ENCODE assay signal across 21 cellular contexts in genomic region chr9:114314256-114314867, GRCh38. TPM values are rescaled to one million over a fixed set of nuclear protein-coding genes. Genes with fewer than 3 reads are reported as not detected.
DNase-seq lines count a peak whose midpoint lies in the region; ATAC-seq and TF ChIP-seq lines count a peak whose summit lies in the region.
"Had no signal": no experiment of that assay in that cellular context is flagged by ENCODE, and none has a peak within 500 bp of the region (broad histone marks: within the 10 kb centered on the region; RNA-seq: fewer than 3 reads in every experiment).

No MANE protein-coding gene starts in this region.

- TF ChIP-seq CTCF in Peyer's patch (IDR thresholded peaks at IDR 0.05) (no peak), epithelial cell of esophagus (IDR thresholded peaks at IDR 0.05; ENCODE audit: insufficient read depth, low read depth, low read length, missing control alignments) (no peak)

- no peaks in the 10 kb centered on the region for H3K36me3 ChIP-seq in Peyer's patch
- H3K36me3 ChIP-seq: lower lobe of right lung, right atrium auricular region, upper lobe of right lung had no signal

- no peaks in the 10 kb centered on the region for H3K9me3 ChIP-seq in Peyer's patch
- H3K9me3 ChIP-seq: A549, lower lobe of right lung, right atrium auricular region, upper lobe of right lung had no signal

- no peaks in the 10 kb centered on the region for H3K9me3 Mint-ChIP-seq in activated T-cell treated with anti-CD3 and anti-CD28 coated beads, Interleukin-2, amount 50 U/mL, for 24 hours
- peaks cover 0 to 6% of the 10 kb centered on the region in 2 donors for H3K9me3 Mint-ChIP-seq in stimulated activated naive B cell treated with anti-CD40 and anti-IgM and Interleukin-4, amounts not matched to agents 10 μg/mL and 1 μg/mL and 100 μg/mL, for 72 hours
- H3K9me3 Mint-ChIP-seq: activated T-helper 17 cell treated with anti-CD3 and anti-CD28 coated beads, Interleukin-2, amount 50 U/mL, for 72 hours; stimulated activated naive CD8-positive, alpha-beta T cell treated with anti-CD3 and anti-CD28 coated beads, Interleukin-15, Interleukin-2, amounts not matched to agents 100 ng/mL and 50 ng/mL, for 24 hours; T-cell had no signal

- H3K27me3 Mint-ChIP-seq in activated T-cell treated with anti-CD3 and anti-CD28 coated beads, Interleukin-2, amount 50 U/mL, for 24 hours = peaks cover 10% of the 10 kb centered on the region
- H3K27me3 Mint-ChIP-seq in stimulated activated naive B cell treated with anti-CD40 and anti-IgM and Interleukin-4, amounts not matched to agents 10 μg/mL and 1 μg/mL and 100 μg/mL, for 72 hours = peaks cover 0 to 6% of the 10 kb centered on the region in 2 donors
- H3K27me3 Mint-ChIP-seq: stimulated activated naive CD8-positive, alpha-beta T cell treated with anti-CD3 and anti-CD28 coated beads, Interleukin-15, Interleukin-2, amounts not matched to agents 100 ng/mL and 50 ng/mL, for 24 hours had no signal

- no peaks in the 10 kb centered on the region for H3K27me3 ChIP-seq in Peyer's patch
- H3K27me3 ChIP-seq: right atrium auricular region, upper lobe of right lung had no signal

- no peak overlapping the region for H3K27ac Mint-ChIP-seq in activated T-cell treated with anti-CD3 and anti-CD28 coated beads, Interleukin-2, amount 50 U/mL, for 24 hours
- H3K27ac Mint-ChIP-seq in stimulated activated naive B cell treated with anti-CD40 and anti-IgM and Interleukin-4, amounts not matched to agents 10 μg/mL and 1 μg/mL and 100 μg/mL, for 72 hours = no peak overlapping the region
- H3K27ac Mint-ChIP-seq: activated T-helper 17 cell treated with anti-CD3 and anti-CD28 coated beads, Interleukin-2, amount 50 U/mL, for 72 hours; stimulated activated naive CD8-positive, alpha-beta T cell treated with anti-CD3 and anti-CD28 coated beads, Interleukin-15, Interleukin-2, amounts not matched to agents 100 ng/mL and 50 ng/mL, for 24 hours; T-cell had no signal

- H3K4me3 Mint-ChIP-seq in activated T-cell treated with anti-CD3 and anti-CD28 coated beads, Interleukin-2, amount 50 U/mL, for 24 hours = no peak overlapping the region
- H3K4me3 Mint-ChIP-seq in stimulated activated naive B cell treated with anti-CD40 and anti-IgM and Interleukin-4, amounts not matched to agents 10 μg/mL and 1 μg/mL and 100 μg/mL, for 72 hours = no peak overlapping the region
- H3K4me3 Mint-ChIP-seq: activated T-helper 17 cell treated with anti-CD3 and anti-CD28 coated beads, Interleukin-2, amount 50 U/mL, for 72 hours; stimulated activated naive CD8-positive, alpha-beta T cell treated with anti-CD3 and anti-CD28 coated beads, Interleukin-15, Interleukin-2, amounts not matched to agents 100 ng/mL and 50 ng/mL, for 24 hours; T-cell had no signal

- no peak overlapping the region for H3K27ac ChIP-seq in Peyer's patch
- H3K27ac ChIP-seq: A549, lower lobe of right lung, right atrium auricular region, upper lobe of right lung had no signal

- no peaks in the 10 kb centered on the region for H3K4me1 ChIP-seq in Peyer's patch
- H3K4me1 ChIP-seq: right atrium auricular region, upper lobe of right lung had no signal

- peak; percentile 13 for DNase-seq in activated T-cell treated with anti-CD3 and anti-CD28 coated beads, Interleukin-2, amount 50 U/mL, for 24 hours
- no peak for DNase-seq in activated T-cell treated with anti-CD3 and anti-CD28 coated beads, Interleukin-2, amount 50 U/mL, for 1 hour
- DNase-seq in Peyer's patch (peak in 2 of 3 donors; percentile 9 to 22), epithelial cell of esophagus (ENCODE audit: low read depth) (peak; percentile 68), NCI-H128 (lab: John Stamatoyannopoulos, UW; ENCODE audit: unreplicated experiment) (no peak)
- peak; percentile 7 for DNase-seq in stimulated activated CD8-positive, alpha-beta memory T cell treated with anti-CD3 and anti-CD28 coated beads, Interleukin-4, amount 100 ng/mL, for 48 hours
- no peak for DNase-seq in stimulated activated naive B cell treated with anti-CD40 and anti-IgM and Interleukin-4, amounts not matched to agents 10 μg/mL and 1 μg/mL and 100 μg/mL, for 72 hours
- DNase-seq: activated CD4-positive, alpha-beta T cell treated with anti-CD3 and anti-CD28 coated beads, Interleukin-2, amount 50 U/mL, for 1 hour; GF-D8; NCI-H1105; NCI-H526 treated with DMSO at 0.1 percent for 48 hours; occipital lobe; SIG-M5 had no signal

- ATAC-seq in stimulated activated naive B cell treated with anti-CD40 and anti-IgM and Interleukin-4, amounts not matched to agents 10 μg/mL and 1 μg/mL and 100 μg/mL, for 72 hours (replicated peaks) = no peak
- no peak for ATAC-seq in HG03432 (IDR thresholded peaks at IDR 0.05; ENCODE audit: unreplicated experiment)
- ATAC-seq: activated T-helper 17 cell treated with anti-CD3 and anti-CD28 coated beads, Interleukin-2, amount 50 U/mL, for 72 hours; T-cell had no signal

- TF ChIP-seq POLR2A in Peyer's patch (IDR thresholded peaks at IDR 0.05) = no peak

- no peaks in the 10 kb centered on the region for H3K36me3 Mint-ChIP-seq in activated T-cell treated with anti-CD3 and anti-CD28 coated beads, Interleukin-2, amount 50 U/mL, for 24 hours (ENCODE audit: low read depth)
- peaks cover 0 to 5% of the 10 kb centered on the region in 2 donors for H3K36me3 Mint-ChIP-seq in stimulated activated naive B cell treated with anti-CD40 and anti-IgM and Interleukin-4, amounts not matched to agents 10 μg/mL and 1 μg/mL and 100 μg/mL, for 72 hours
- H3K36me3 Mint-ChIP-seq: T-cell had no signal

- peaks cover 1% of the 10 kb centered on the region for H3K4me1 Mint-ChIP-seq in activated T-cell treated with anti-CD3 and anti-CD28 coated beads, Interleukin-2, amount 50 U/mL, for 24 hours (ENCODE audit: low read depth)
- H3K4me1 Mint-ChIP-seq in stimulated activated naive B cell treated with anti-CD40 and anti-IgM and Interleukin-4, amounts not matched to agents 10 μg/mL and 1 μg/mL and 100 μg/mL, for 72 hours = no peaks in the 10 kb centered on the region
- H3K4me1 Mint-ChIP-seq: activated T-helper 17 cell treated with anti-CD3 and anti-CD28 coated beads, Interleukin-2, amount 50 U/mL, for 72 hours; T-cell had no signal

- H3K4me3 ChIP-seq in Peyer's patch = no peak overlapping the region
- H3K4me3 ChIP-seq in epithelial cell of esophagus (ENCODE audit: low read length) = no peak overlapping the region
- H3K4me3 ChIP-seq: A549, lower lobe of right lung, right atrium auricular region, upper lobe of right lung had no signal

RNA-seq across cellular contexts. Expression of gene ORM1, which starts 8.5 kb away (rescaled TPM):
- total RNA-seq in Peyer's patch = not detected
- total RNA-seq: activated T-helper 17 cell treated with anti-CD3 and anti-CD28 coated beads, Interleukin-2, amount 50 U/mL, for 72 hours; occipital lobe; right atrium auricular region had no signal

RNA-seq across cellular contexts. Expression of gene ORM2, which starts 15.3 kb away (rescaled TPM):
- total RNA-seq in Peyer's patch = not detected
- total RNA-seq: activated T-helper 17 cell treated with anti-CD3 and anti-CD28 coated beads, Interleukin-2, amount 50 U/mL, for 72 hours; occipital lobe; right atrium auricular region had no signal

Comparison
In these comparisons a context has a peak if more than half of its experiments do, and no peak if none do; other contexts are left out.
1. DNase-seq: peak in activated T-cell treated with anti-CD3 and anti-CD28 coated beads, Interleukin-2, amount 50 U/mL, for 24 hours (single experiment), Peyer's patch (2 of 3), epithelial cell of esophagus (single experiment) and stimulated activated CD8-positive, alpha-beta memory T cell treated with anti-CD3 and anti-CD28 coated beads, Interleukin-4, amount 100 ng/mL, for 48 hours (single experiment); none in activated T-cell treated with anti-CD3 and anti-CD28 coated beads, Interleukin-2, amount 50 U/mL, for 1 hour (single experiment), stimulated activated naive B cell treated with anti-CD40 and anti-IgM and Interleukin-4, amounts not matched to agents 10 μg/mL and 1 μg/mL and 100 μg/mL, for 72 hours (single experiment) and NCI-H128 (single experiment).